Comparison of ENCODE assay signal across 1 cellular context in genomic region chr20:48387675-48388074, GRCh38.
TF ChIP-seq lines count a peak whose summit lies in the region.

No MANE protein-coding gene starts in this region.

TF ChIP-seq in GM12878, 131 proteins besides CTCF, POLR2A, EP300 and RAD21 (continued from another document):
- TF ChIP-seq E4F1 (IDR thresholded peaks at IDR 0.05; ENCODE audit: borderline replicate concordance, partially characterized antibody) (no peak), CBFB (IDR thresholded peaks at IDR 0.05; ENCODE audit: low read depth) (no peak), TCF12 (IDR thresholded peaks at IDR 0.05; ENCODE audit: low read depth, low read length) (no peak)
